ENCODE assay signal across 26 cellular contexts in the genomic region with DNA sequence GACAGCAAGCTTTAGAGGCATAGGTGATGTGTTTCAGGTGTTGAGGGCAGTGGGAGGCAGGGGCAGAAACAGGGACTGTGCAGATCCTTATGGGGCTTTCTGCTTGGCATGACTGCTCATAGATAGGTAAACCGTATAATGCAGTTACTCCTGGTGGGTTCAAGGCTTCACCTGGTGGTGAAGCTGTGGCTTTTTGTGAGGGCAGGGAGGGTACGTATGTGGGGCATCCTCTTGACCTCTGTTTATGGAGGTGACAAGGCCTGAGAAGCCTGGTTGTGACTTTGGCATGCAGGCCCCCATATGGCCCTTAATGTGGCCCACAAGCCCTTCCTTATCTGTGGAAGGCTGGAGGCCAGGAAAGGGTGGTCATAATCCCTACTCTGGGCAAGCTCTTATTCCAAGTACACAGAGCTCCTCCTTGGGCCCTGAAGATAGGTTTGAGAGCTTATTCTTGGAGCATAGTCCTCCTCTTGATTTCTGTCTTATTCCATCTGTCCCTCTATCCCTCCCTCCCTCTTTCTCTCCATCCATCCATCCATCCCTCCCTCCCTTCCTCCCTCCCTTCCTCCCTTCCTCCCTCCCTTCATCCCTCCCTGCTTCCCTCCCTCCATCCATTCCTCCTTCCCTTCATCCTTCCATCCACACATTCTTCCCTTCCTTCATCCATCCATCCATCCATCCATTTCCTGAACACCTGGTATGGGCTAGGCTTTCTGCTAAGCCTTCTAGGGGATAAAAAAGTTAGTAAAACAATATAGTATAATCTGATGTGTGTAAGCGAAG. TPM values are rescaled to one million over a fixed set of nuclear protein-coding genes. Genes with fewer than 3 reads are reported as not detected.
"Had no signal": no experiment of that assay in that cellular context is flagged by ENCODE, and none has a peak within 500 bp of the region (broad histone marks: within the 10 kb centered on the region; RNA-seq: fewer than 3 reads in every experiment).

No MANE protein-coding gene starts in this region.

- H3K27ac ChIP-seq: heart left ventricle, left lung, psoas muscle, skin epidermis, tibial artery, upper lobe of right lung had no signal

- ATAC-seq: esophagus mucosa, heart left ventricle, left lung, psoas muscle, sciatic nerve, upper lobe of right lung had no signal

- H3K27me3 Mint-ChIP-seq: central memory CD8-positive, alpha-beta T cell had no signal

- H3K9me3 Mint-ChIP-seq: central memory CD8-positive, alpha-beta T cell; naive B cell; nephron; stimulated activated naive CD8-positive, alpha-beta T cell treated with anti-CD3 and anti-CD28 coated beads, Interleukin-15, Interleukin-2, amounts not matched to agents 100 ng/mL and 50 ng/mL, for 24 hours had no signal

- DNase-seq: cortex of kidney; effector memory CD4-positive, alpha-beta T cell; heart left ventricle; hypothalamus; islet precursor cell; left lung; mesenchymal stem cell; naive B cell; psoas muscle; retina; stimulated activated CD4-positive, alpha-beta T cell treated with anti-CD3 and anti-CD28 coated beads, Interleukin-12 subunit alpha, Interleukin-12 subunit beta, amount 100 ng/mL, for 4 hours; tibial artery; upper lobe of right lung had no signal

- H3K27ac Mint-ChIP-seq: nephron; stimulated activated naive CD8-positive, alpha-beta T cell treated with anti-CD3 and anti-CD28 coated beads, Interleukin-15, Interleukin-2, amounts not matched to agents 100 ng/mL and 50 ng/mL, for 24 hours had no signal

- H3K36me3 Mint-ChIP-seq: naive B cell had no signal

- H3K4me1 ChIP-seq: left lung, psoas muscle, tibial artery had no signal

- H3K27me3 ChIP-seq: heart left ventricle, left lung, upper lobe of right lung had no signal

- H3K4me3 Mint-ChIP-seq: central memory CD8-positive, alpha-beta T cell; naive B cell; nephron; stimulated activated naive CD8-positive, alpha-beta T cell treated with anti-CD3 and anti-CD28 coated beads, Interleukin-15, Interleukin-2, amounts not matched to agents 100 ng/mL and 50 ng/mL, for 24 hours had no signal

- FAIRE-seq: endometrium, frontal cortex had no signal

- H3K4me1 Mint-ChIP-seq: nephron had no signal

- H3K9me3 ChIP-seq: heart left ventricle, left lung, psoas muscle, tibial artery, upper lobe of right lung had no signal

RNA-seq across cellular contexts. Expression of a gene that starts 1.3 kb away (rescaled TPM):
- total RNA-seq: esophagus mucosa, fibroblast of lung, frontal cortex, glomerular endothelial cell, left lung, psoas muscle, temporal lobe had no signal

RNA-seq across cellular contexts. Expression of a gene that starts 3.9 kb away (rescaled TPM):
- total RNA-seq: fibroblast of lung, frontal cortex, temporal lobe had no signal

RNA-seq across cellular contexts. Expression of a gene that starts 18.8 kb away (rescaled TPM):
- total RNA-seq: fibroblast of lung, frontal cortex, glomerular endothelial cell, heart left ventricle, psoas muscle, sciatic nerve, temporal lobe had no signal

RNA-seq across cellular contexts. Expression of a gene that starts 35.2 kb away (rescaled TPM):
- total RNA-seq: fibroblast of lung, frontal cortex, glomerular endothelial cell, psoas muscle, temporal lobe had no signal

RNA-seq across cellular contexts. Expression of a gene that starts 39.1 kb away (rescaled TPM):
- total RNA-seq: esophagus mucosa, fibroblast of lung, frontal cortex, glomerular endothelial cell, heart left ventricle, left lung, lung, omental fat pad, psoas muscle, sciatic nerve, temporal lobe, upper lobe of right lung had no signal
